ENCODE assay signal across 27 cellular contexts in the genomic region with DNA sequence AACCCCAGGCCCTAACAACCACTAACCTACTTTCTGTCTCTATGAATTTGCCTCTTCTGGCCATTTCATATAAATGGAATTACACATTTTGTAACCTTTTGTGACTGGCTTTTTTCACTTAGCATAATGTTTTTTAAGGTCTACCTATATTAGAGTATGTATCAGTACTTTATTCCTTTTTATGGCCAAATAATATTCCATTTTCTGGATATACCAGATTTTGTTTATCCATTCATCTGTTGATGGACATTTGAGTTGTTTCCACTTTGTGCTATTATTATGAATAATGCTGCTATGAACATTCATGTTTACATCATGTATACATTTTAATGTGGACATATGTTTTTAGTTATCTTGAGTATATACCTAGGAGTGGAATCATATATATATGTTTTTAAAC.
"Had no signal": no experiment of that assay in that cellular context is flagged by ENCODE, and none has a peak within 500 bp of the region (broad histone marks: within the 10 kb centered on the region; RNA-seq: fewer than 3 reads in every experiment).

No MANE protein-coding gene starts in this region.

- H3K36me3 ChIP-seq: ovary, prostate gland, right lobe of liver, sigmoid colon, stomach, thoracic aorta, thyroid gland, tibial nerve, upper lobe of left lung, vagina had no signal

- H3K27ac Mint-ChIP-seq: naive thymus-derived CD4-positive, alpha-beta T cell; natural killer cell; nephron progenitor cell; stimulated activated effector memory CD8-positive, alpha-beta T cell treated with anti-CD3 and anti-CD28 coated beads, Interleukin-12 subunit alpha, Interleukin-12 subunit beta, amount 100 ng/mL, for 72 hours; stimulated activated naive B cell treated with anti-CD40 and anti-IgM and Interleukin-4, amounts not matched to agents 10 μg/mL and 1 μg/mL and 100 μg/mL, for 72 hours; stimulated activated naive CD8-positive, alpha-beta T cell treated with anti-CD3 and anti-CD28 coated beads, Interleukin-15, Interleukin-2, amounts not matched to agents 100 ng/mL and 50 ng/mL, for 24 hours had no signal

- H3K27me3 Mint-ChIP-seq: stimulated activated naive CD8-positive, alpha-beta T cell treated with anti-CD3 and anti-CD28 coated beads, Interleukin-15, Interleukin-2, amounts not matched to agents 100 ng/mL and 50 ng/mL, for 24 hours had no signal

- H3K27me3 ChIP-seq: ovary, right lobe of liver, sigmoid colon, stomach, thyroid gland, tibial nerve, upper lobe of left lung, vagina had no signal

- H3K4me3 Mint-ChIP-seq: naive thymus-derived CD4-positive, alpha-beta T cell; natural killer cell; nephron progenitor cell; neural crest cell; stimulated activated effector memory CD8-positive, alpha-beta T cell treated with anti-CD3 and anti-CD28 coated beads, Interleukin-12 subunit alpha, Interleukin-12 subunit beta, amount 100 ng/mL, for 72 hours; stimulated activated naive B cell treated with anti-CD40 and anti-IgM and Interleukin-4, amounts not matched to agents 10 μg/mL and 1 μg/mL and 100 μg/mL, for 72 hours; stimulated activated naive CD8-positive, alpha-beta T cell treated with anti-CD3 and anti-CD28 coated beads, Interleukin-15, Interleukin-2, amounts not matched to agents 100 ng/mL and 50 ng/mL, for 24 hours had no signal

- H3K36me3 Mint-ChIP-seq: natural killer cell; stimulated activated effector memory CD8-positive, alpha-beta T cell treated with anti-CD3 and anti-CD28 coated beads, Interleukin-12 subunit alpha, Interleukin-12 subunit beta, amount 100 ng/mL, for 72 hours; stimulated activated naive B cell treated with anti-CD40 and anti-IgM and Interleukin-4, amounts not matched to agents 10 μg/mL and 1 μg/mL and 100 μg/mL, for 72 hours had no signal

- H3K4me3 ChIP-seq: ovary, prostate gland, right lobe of liver, sigmoid colon, stomach, thoracic aorta, thyroid gland, tibial nerve, upper lobe of left lung, vagina had no signal

- H3K9me3 ChIP-seq: ovary, prostate gland, right lobe of liver, sigmoid colon, stomach, thoracic aorta, thyroid gland, upper lobe of left lung, vagina had no signal

- DNase-seq: naive thymus-derived CD4-positive, alpha-beta T cell; natural killer cell; nephron progenitor cell; occipital lobe; ovary; right cardiac atrium; right lobe of liver; sigmoid colon; small intestine; stimulated activated CD4-positive, alpha-beta T cell treated with anti-CD3 and anti-CD28 coated beads, Interleukin-15, amount 100 ng/mL, for 24 hours; stimulated activated CD4-positive, alpha-beta T cell treated with anti-CD3 and anti-CD28 coated beads, Interleukin-2, amount 100 ng/mL, for 24 hours; stimulated activated CD4-positive, alpha-beta T cell treated with anti-CD3 and anti-CD28 coated beads, Interleukin-2, amount 100 ng/mL, for 48 hours; stimulated activated CD4-positive, alpha-beta T cell treated with anti-CD3 and anti-CD28 coated beads, Interleukin-4, amount 100 ng/mL, for 24 hours; stimulated activated naive B cell treated with anti-CD40 and anti-IgM and Interleukin-4, amounts not matched to agents 10 μg/mL and 1 μg/mL and 100 μg/mL, for 72 hours; stimulated activated naive CD4-positive, alpha-beta T cell treated with Interleukin-2 at 50 U/mL for 16 hours; stomach; thyroid gland; trophoblast cell; upper lobe of left lung had no signal

- H3K4me1 ChIP-seq: prostate gland, stomach, thyroid gland, upper lobe of left lung, vagina had no signal

- FAIRE-seq: small intestine, urothelium cell line had no signal

- H3K4me1 Mint-ChIP-seq: naive thymus-derived CD4-positive, alpha-beta T cell; natural killer cell; nephron progenitor cell; neural crest cell; stimulated activated effector memory CD8-positive, alpha-beta T cell treated with anti-CD3 and anti-CD28 coated beads, Interleukin-12 subunit alpha, Interleukin-12 subunit beta, amount 100 ng/mL, for 72 hours; stimulated activated naive B cell treated with anti-CD40 and anti-IgM and Interleukin-4, amounts not matched to agents 10 μg/mL and 1 μg/mL and 100 μg/mL, for 72 hours had no signal

- H3K27ac ChIP-seq: ovary, prostate gland, right lobe of liver, sigmoid colon, stomach, thoracic aorta, thyroid gland, tibial nerve, upper lobe of left lung, vagina had no signal

- ATAC-seq: naive thymus-derived CD4-positive, alpha-beta T cell; natural killer cell; right cardiac atrium; right lobe of liver; stimulated activated effector memory CD8-positive, alpha-beta T cell treated with anti-CD3 and anti-CD28 coated beads, Interleukin-12 subunit alpha, Interleukin-12 subunit beta, amount 100 ng/mL, for 72 hours; stimulated activated naive B cell treated with anti-CD40 and anti-IgM and Interleukin-4, amounts not matched to agents 10 μg/mL and 1 μg/mL and 100 μg/mL, for 72 hours had no signal

- H3K9me3 Mint-ChIP-seq: natural killer cell; stimulated activated effector memory CD8-positive, alpha-beta T cell treated with anti-CD3 and anti-CD28 coated beads, Interleukin-12 subunit alpha, Interleukin-12 subunit beta, amount 100 ng/mL, for 72 hours; stimulated activated naive B cell treated with anti-CD40 and anti-IgM and Interleukin-4, amounts not matched to agents 10 μg/mL and 1 μg/mL and 100 μg/mL, for 72 hours; stimulated activated naive CD8-positive, alpha-beta T cell treated with anti-CD3 and anti-CD28 coated beads, Interleukin-15, Interleukin-2, amounts not matched to agents 100 ng/mL and 50 ng/mL, for 24 hours had no signal
